ENCODE assay signal across 21 cellular contexts in the genomic region with DNA sequence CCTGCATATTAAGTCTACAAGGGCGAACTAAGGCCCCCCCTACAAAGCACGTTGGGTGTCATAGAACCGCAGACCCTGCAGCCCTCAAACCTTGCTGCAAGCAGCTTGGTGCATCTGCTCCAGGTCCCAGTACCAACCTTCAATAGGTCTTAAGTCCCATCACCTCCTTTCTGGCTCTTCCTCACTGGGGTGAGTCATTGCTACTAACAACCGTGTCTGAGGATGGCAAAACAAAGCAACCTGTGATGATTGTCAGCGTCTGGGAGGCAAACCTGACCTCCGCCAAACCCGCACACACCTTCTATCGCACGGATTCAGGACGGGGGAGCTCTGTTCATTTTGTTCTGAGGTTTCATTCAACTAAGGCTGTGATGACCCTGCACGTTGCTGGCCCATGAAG.
DNase-seq lines count a peak whose midpoint lies in the region; ATAC-seq and FAIRE-seq lines count a peak whose summit lies in the region.
"Had no signal": no experiment of that assay in that cellular context is flagged by ENCODE, and none has a peak within 500 bp of the region (broad histone marks: within the 10 kb centered on the region; RNA-seq: fewer than 3 reads in every experiment).

No MANE protein-coding gene starts in this region.

- ATAC-seq in T-helper 17 cell (no peak), HG02852 (IDR thresholded peaks at IDR 0.05; ENCODE audit: unreplicated experiment) (no peak), HG03135 (IDR thresholded peaks at IDR 0.05; ENCODE audit: unreplicated experiment) (no peak)
- ATAC-seq: K562 had no signal

- no peaks in the 10 kb centered on the region for H3K27me3 Mint-ChIP-seq in T-helper 17 cell
- H3K27me3 Mint-ChIP-seq: CD4-positive, alpha-beta memory T cell had no signal

- peak; percentile 13 for FAIRE-seq in HTR-8/SVneo (lab: Jason Lieb, UNC)
- FAIRE-seq: D721Med, GM12892, K562 had no signal

- DNase-seq in DMS53 (lab: John Stamatoyannopoulos, UW) (peak; percentile 15), DMS53 treated with DMSO at 0.1 percent for 48 hours (lab: John Stamatoyannopoulos, UW; ENCODE audit: unreplicated experiment) (no peak), HTR-8/SVneo (ENCODE audit: insufficient read length, low spot score) (no peak), T-helper 17 cell (no peak), kidney tubule cell (ENCODE audit: low spot score) (peak; percentile 47), ureter (ENCODE audit: low spot score) (no peak)
- DNase-seq: BE2C; CD4-positive, alpha-beta memory T cell; DND-41; GF-D8; GOT3; NCI-H1092; NCI-H345; NCI-H526; PC-9; Right ventricle myocardium superior had no signal

- H3K27ac Mint-ChIP-seq in T-helper 17 cell, result peak overlapping the region; percentile 47

- peaks cover 8% of the 10 kb centered on the region for H3K4me1 Mint-ChIP-seq in T-helper 17 cell

- no peaks in the 10 kb centered on the region for H3K9me3 ChIP-seq in T-helper 17 cell (ENCODE audit: control insufficient read depth, low read length, poor library complexity, severe bottlenecking)
- H3K9me3 ChIP-seq: BE2C had no signal

- H3K36me3 Mint-ChIP-seq in T-helper 17 cell (ENCODE audit: low read depth), result no peaks in the 10 kb centered on the region
- H3K36me3 Mint-ChIP-seq: CD4-positive, alpha-beta memory T cell had no signal

- no peak overlapping the region for H3K4me3 Mint-ChIP-seq in T-helper 17 cell

Comparison
In these comparisons a context has a peak if more than half of its experiments do, and no peak if none do; other contexts are left out.
1. DNase-seq: peak in DMS53 (single experiment) and kidney tubule cell (single experiment); none in DMS53 treated with DMSO at 0.1 percent for 48 hours (single experiment), HTR-8/SVneo (single experiment), T-helper 17 cell (0 of 3) and ureter (single experiment).